ENCODE assay signal across 9 cellular contexts in genomic region chr1:147169840-147170674, GRCh38.
DNase-seq lines count a peak whose midpoint lies in the region; ATAC-seq and TF ChIP-seq lines count a peak whose summit lies in the region.
"Had no signal": no experiment of that assay in that cellular context is flagged by ENCODE, and none has a peak within 500 bp of the region (broad histone marks: within the 10 kb centered on the region; RNA-seq: fewer than 3 reads in every experiment).

No MANE protein-coding gene starts in this region.

- peak overlapping the region; percentile 14 for H3K4me3 ChIP-seq in GM12865 (ENCODE audit: low read depth, low read length)
- peak overlapping the region; percentile 92 for H3K4me3 ChIP-seq in parathyroid adenoma (ENCODE audit: low read depth, low read length)

- peak overlapping the region; percentile 80 for H3K4me2 ChIP-seq in parathyroid adenoma (ENCODE audit: low read length)

- H3K36me3 ChIP-seq in parathyroid adenoma (ENCODE audit: control insufficient read depth, insufficient read depth, low read length): no peaks in the 10 kb centered on the region

- peaks cover 15% of the 10 kb centered on the region for H3K79me2 ChIP-seq in parathyroid adenoma

- TF ChIP-seq CTCF in GM12865 (IDR thresholded peaks at IDR 0.05; ENCODE audit: insufficient read depth, low read depth, low read length, missing control alignments) (no peak), parathyroid adenoma (IDR thresholded peaks at IDR 0.05) (no peak)

- H3K27ac ChIP-seq in epithelial cell of prostate (peak overlapping the region; percentile 93), parathyroid adenoma (peak overlapping the region; percentile 96)

- no peak overlapping the region for H2AFZ ChIP-seq in parathyroid adenoma

- H3K4me1 ChIP-seq in parathyroid adenoma: peaks cover 6% of the 10 kb centered on the region

- H3K9ac ChIP-seq in parathyroid adenoma: no peak overlapping the region

- ATAC-seq in GM21825 (IDR thresholded peaks at IDR 0.05; ENCODE audit: unreplicated experiment) (no peak), HG02610 (IDR thresholded peaks at IDR 0.05; ENCODE audit: unreplicated experiment) (no peak)

- H3K27me3 ChIP-seq in parathyroid adenoma (ENCODE audit: control insufficient read depth, insufficient read depth, low read length): no peaks in the 10 kb centered on the region

- H3K9me3 ChIP-seq in parathyroid adenoma (ENCODE audit: control insufficient read depth, low read length): no peaks in the 10 kb centered on the region

- DNase-seq in GM12865 (ENCODE audit: low read depth): no peak
- peak; percentile 35 for DNase-seq in RKO (ENCODE audit: low spot score)
- no peak for DNase-seq in epithelial cell of prostate (ENCODE audit: low read depth, low spot score)
- DNase-seq in putamen (ENCODE audit: low spot score): no peak
- DNase-seq: activated CD8-positive, alpha-beta memory T cell treated with anti-CD3 and anti-CD28 coated beads, Interleukin-2, amount 50 U/mL, for 4 hours; hippocampal formation had no signal
